In the genomic region with DNA sequence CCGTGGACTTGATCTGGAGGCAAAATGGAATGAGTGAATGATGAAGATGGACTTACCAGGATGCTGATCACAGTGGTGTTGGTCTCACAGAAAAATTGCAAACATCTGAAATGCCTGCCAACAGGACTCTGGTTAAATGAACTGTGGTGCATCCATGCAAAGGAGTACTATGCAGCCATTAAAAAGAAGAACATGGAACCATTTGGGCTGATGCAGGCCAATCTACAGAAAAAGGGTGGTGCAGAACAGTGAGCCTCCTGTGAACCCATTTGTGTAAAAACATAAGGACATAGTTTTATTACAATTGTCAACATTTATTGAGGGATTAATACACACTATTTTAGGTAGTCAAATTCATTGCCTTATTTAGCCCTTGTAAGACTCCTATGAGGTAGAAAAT, we compare ENCODE assay signal across 29 cellular contexts.
"Had no signal": no experiment of that assay in that cellular context is flagged by ENCODE, and none has a peak within 500 bp of the region (broad histone marks: within the 10 kb centered on the region; RNA-seq: fewer than 3 reads in every experiment).

No MANE protein-coding gene starts in this region.

- H3K27me3 Mint-ChIP-seq: dendritic cell treated with granulocyte-macrophage colony-stimulating factor and Interleukin-4, amounts not matched to agents 40 ng/mL and 50 ng/mL, for 4 days had no signal

- H3K4me1 ChIP-seq: colonic mucosa, foreskin keratinocyte had no signal

- H3K27ac ChIP-seq: colonic mucosa, coronary artery, dorsolateral prefrontal cortex, epithelial cell of prostate, esophagus muscularis mucosa, esophagus squamous epithelium, foreskin keratinocyte, gastroesophageal sphincter, heart left ventricle, heart right ventricle had no signal

- ATAC-seq: effector memory CD8-positive, alpha-beta T cell; esophagus mucosa; foreskin keratinocyte; gastrocnemius medialis; gastroesophageal sphincter; heart left ventricle; heart right ventricle had no signal

- H3K36me3 ChIP-seq: colonic mucosa, esophagus muscularis mucosa, esophagus squamous epithelium, gastrocnemius medialis, gastroesophageal sphincter, heart left ventricle, heart right ventricle had no signal

- DNase-seq: colonic mucosa; cortex of kidney; dermis blood vessel endothelial cell; dorsolateral prefrontal cortex; effector CD4-positive, alpha-beta T cell; effector CD8-positive, alpha-beta T cell; effector memory CD4-positive, alpha-beta T cell; effector memory CD8-positive, alpha-beta T cell; endodermal cell; erythroblast; esophagus squamous epithelium; foreskin fibroblast; foreskin keratinocyte; foreskin melanocyte; gastrocnemius medialis; glutamatergic neuron; head of caudate nucleus; heart left ventricle; heart right ventricle had no signal

- H3K9me3 ChIP-seq: colonic mucosa, esophagus squamous epithelium, gastrocnemius medialis, gastroesophageal sphincter had no signal

- FAIRE-seq: colon, endometrium, endothelial cell of umbilical vein, frontal cortex had no signal

- H3K4me3 ChIP-seq: colonic mucosa, coronary artery, dorsolateral prefrontal cortex, esophagus muscularis mucosa, esophagus squamous epithelium, gastrocnemius medialis, gastroesophageal sphincter, heart left ventricle, heart right ventricle had no signal

- H3K27me3 ChIP-seq: colonic mucosa, dorsolateral prefrontal cortex, esophagus muscularis mucosa, esophagus squamous epithelium, foreskin keratinocyte, gastrocnemius medialis, gastroesophageal sphincter, heart left ventricle, heart right ventricle had no signal

- H3K4me3 Mint-ChIP-seq: dendritic cell treated with granulocyte-macrophage colony-stimulating factor and Interleukin-4, amounts not matched to agents 40 ng/mL and 50 ng/mL, for 4 days; effector memory CD8-positive, alpha-beta T cell; endodermal cell had no signal

- H3K27ac Mint-ChIP-seq: dendritic cell treated with granulocyte-macrophage colony-stimulating factor and Interleukin-4, amounts not matched to agents 40 ng/mL and 50 ng/mL, for 4 days; effector memory CD8-positive, alpha-beta T cell; endodermal cell had no signal
